1 cellular context compared by ENCODE assay signal in genomic region chr1:154626456-154627246, GRCh38.
TF ChIP-seq lines count a peak whose summit lies in the region.

No MANE protein-coding gene starts in this region.

TF ChIP-seq in H1, 55 proteins besides CTCF, POLR2A, EP300 and RAD21:
- no peak for TF ChIP-seq MAX (IDR thresholded peaks at IDR 0.05)
- TF ChIP-seq CHD2 (IDR thresholded peaks at IDR 0.05; ENCODE audit: low read length): no peak
- TF ChIP-seq POU5F1 (IDR thresholded peaks at IDR 0.05; ENCODE audit: low read depth, low read length): no peak
- TF ChIP-seq ASH2L (IDR thresholded peaks at IDR 0.05; ENCODE audit: low read length): no peak
- TF ChIP-seq TAF7 (optimal IDR thresholded peaks at IDR 0.05; ENCODE audit: borderline replicate concordance, low read depth, low read length): no peak
- no peak for TF ChIP-seq EGR1 (IDR thresholded peaks at IDR 0.05; ENCODE audit: borderline replicate concordance, low read depth, low read length)
- no peak for TF ChIP-seq POLR2AphosphoS5 (IDR thresholded peaks at IDR 0.05; ENCODE audit: low read depth, low read length)
- TF ChIP-seq HDAC2 (IDR thresholded peaks at IDR 0.05; ENCODE audit: borderline replicate concordance in 1 of 2, low read depth in 2 of 2, low read length in 2 of 2): no peak
- TF ChIP-seq E2F6 (IDR thresholded peaks at IDR 0.05): no peak
- TF ChIP-seq RBBP5 (IDR thresholded peaks at IDR 0.05; ENCODE audit: borderline replicate concordance, low read depth, low read length): no peak
- no peak for TF ChIP-seq CHD7 (IDR thresholded peaks at IDR 0.05; ENCODE audit: insufficient replicate concordance, low read length)
- no peak for TF ChIP-seq USF2 (IDR thresholded peaks at IDR 0.05; ENCODE audit: low read length)
- TF ChIP-seq ZNF274 (IDR thresholded peaks at IDR 0.05; ENCODE audit: borderline replicate concordance, extremely low read depth, low read length): no peak
TF ChIP-seq in H1: peak in this region for 0.
